ENCODE assay signal across 8 cellular contexts in genomic region chr22:47091241-47091691, GRCh38.
DNase-seq lines count a peak whose midpoint lies in the region; ATAC-seq, FAIRE-seq and TF ChIP-seq lines count a peak whose summit lies in the region.

No MANE protein-coding gene starts in this region.

- no peak for ATAC-seq in GM18861 (IDR thresholded peaks at IDR 0.05; ENCODE audit: unreplicated experiment)

- TF ChIP-seq CTCF in keratinocyte (optimal IDR thresholded peaks at IDR 0.05 in 1 of 3, IDR thresholded peaks at IDR 0.05 in 1 of 3, conservative IDR thresholded peaks at IDR 0.05 in 1 of 3; ENCODE audit: extremely low read depth in 1 of 3, insufficient read depth in 2 of 3, low read length in 3 of 3), result no peak
- TF ChIP-seq CTCF in suprapubic skin (IDR thresholded peaks at IDR 0.05), result no peak
- no peak for TF ChIP-seq CTCF in GM13977 (IDR thresholded peaks at IDR 0.05; ENCODE audit: extremely low read depth, insufficient read depth, missing control alignments)

- no peak for TF ChIP-seq POLR2A in suprapubic skin (IDR thresholded peaks at IDR 0.05)

- peak overlapping the region; percentile 44 for H3K27ac ChIP-seq in keratinocyte (ENCODE audit: control insufficient read depth, insufficient read depth, low read length)
- no peak overlapping the region for H3K27ac ChIP-seq in suprapubic skin

- no peaks in the 10 kb centered on the region for H4K20me1 ChIP-seq in keratinocyte (ENCODE audit: control insufficient read depth, extremely low read depth, insufficient read depth, low read length)

- H3K9me1 ChIP-seq in keratinocyte (ENCODE audit: control insufficient read depth, extremely low read depth, insufficient read depth, low read length), result no peaks in the 10 kb centered on the region

- H3K36me3 ChIP-seq in keratinocyte (ENCODE audit: control insufficient read depth in 2 of 2, extremely low read depth in 1 of 2, insufficient read depth in 2 of 2, low read length in 2 of 2) (peaks cover 0 to 2% of the 10 kb centered on the region in 2 experiments), suprapubic skin (no peaks in the 10 kb centered on the region)

- H3K4me3 Mint-ChIP-seq in activated T-cell treated with anti-CD3 and anti-CD28 coated beads, Interleukin-2, amount 50 U/mL, for 24 hours, result peak overlapping the region; percentile 49

- dilution Hi-C loops in keratinocyte (cut with MboI; ENCODE audit: extremely low pct_ligation_motif_present, low sequenced_read_pairs), result no loop called here

- H3K79me2 ChIP-seq in keratinocyte (ENCODE audit: control insufficient read depth, insufficient read depth, low read length), result no peaks in the 10 kb centered on the region

- H3K27ac Mint-ChIP-seq in activated T-cell treated with anti-CD3 and anti-CD28 coated beads, Interleukin-2, amount 50 U/mL, for 24 hours, result peak overlapping the region; percentile 2

- in situ Hi-C loops in GM13977 (cut with MboI; ENCODE audit: low pct_unique_long_range_greater_than_20kb, low sequenced_read_pairs, unreplicated experiment), result no loop called here

- peak; percentile 55 for FAIRE-seq in keratinocyte (lab: Jason Lieb, UNC)

- peaks cover 4% of the 10 kb centered on the region for H3K9me3 Mint-ChIP-seq in activated T-cell treated with anti-CD3 and anti-CD28 coated beads, Interleukin-2, amount 50 U/mL, for 24 hours

- TF ChIP-seq EP300 in suprapubic skin (IDR thresholded peaks at IDR 0.05), result no peak

- no peak for DNase-seq in activated T-cell treated with anti-CD3 and anti-CD28 coated beads, Interleukin-2, amount 50 U/mL, for 24 hours
- DNase-seq in activated T-cell treated with anti-CD3 and anti-CD28 coated beads for 4 hours (no peak), amniotic epithelial cell (ENCODE audit: low read depth) (peak; percentile 37), keratinocyte (ENCODE audit: low read depth, low spot score) (no peak), suprapubic skin (ENCODE audit: low spot score in 2 of 2) (peak in 1 of 2 donors; percentile 72), GM13977 (ENCODE audit: low spot score) (no peak), DMS 273 treated with DMSO at 0.1 percent for 48 hours (lab: John Stamatoyannopoulos, UW) (no peak)

- peak overlapping the region; percentile 39 for H3K9ac ChIP-seq in keratinocyte (ENCODE audit: control insufficient read depth, extremely low read depth, insufficient read depth, low read length)

- no peaks in the 10 kb centered on the region for H3K27me3 ChIP-seq in keratinocyte (ENCODE audit: control insufficient read depth, extremely low read depth, insufficient read depth, low read length)
- no peaks in the 10 kb centered on the region for H3K27me3 ChIP-seq in suprapubic skin

- H3K27me3 Mint-ChIP-seq in activated T-cell treated with anti-CD3 and anti-CD28 coated beads, Interleukin-2, amount 50 U/mL, for 24 hours, result no peaks in the 10 kb centered on the region

- peak overlapping the region; percentile 51 for H2AFZ ChIP-seq in keratinocyte (ENCODE audit: control insufficient read depth, low read length)

- peaks cover 27% of the 10 kb centered on the region for H3K36me3 Mint-ChIP-seq in activated T-cell treated with anti-CD3 and anti-CD28 coated beads, Interleukin-2, amount 50 U/mL, for 24 hours (ENCODE audit: low read depth)

- H3K4me2 ChIP-seq in keratinocyte (ENCODE audit: control insufficient read depth, extremely low read depth, insufficient read depth, low read depth, low read length), result peak overlapping the region; percentile 84

- peaks cover 4% of the 10 kb centered on the region for H3K4me1 ChIP-seq in keratinocyte (ENCODE audit: control insufficient read depth, extremely low read depth, insufficient read depth, low read length)
- H3K4me1 ChIP-seq in suprapubic skin, result peaks cover 20% of the 10 kb centered on the region

- 22% methylated on average over 21 of the region's 21 CpGs for WGBS in suprapubic skin

- no peaks in the 10 kb centered on the region for H3K9me3 ChIP-seq in keratinocyte (ENCODE audit: control insufficient read depth, low read depth, low read length)
- H3K9me3 ChIP-seq in suprapubic skin, result peaks cover 5% of the 10 kb centered on the region

- H3K4me3 ChIP-seq in keratinocyte (ENCODE audit: control insufficient read depth in 2 of 3, extremely low read depth in 1 of 3, insufficient read depth in 2 of 3, low read depth in 1 of 3, low read length in 3 of 3) (peak overlapping the region; percentile 22 to 60 (median 43)), suprapubic skin (peak overlapping the region; percentile 37)

- peaks cover 64% of the 10 kb centered on the region for H3K4me1 Mint-ChIP-seq in activated T-cell treated with anti-CD3 and anti-CD28 coated beads, Interleukin-2, amount 50 U/mL, for 24 hours (ENCODE audit: low read depth)
